Comparison of ENCODE assay signal across 8 cellular contexts in the genomic region with DNA sequence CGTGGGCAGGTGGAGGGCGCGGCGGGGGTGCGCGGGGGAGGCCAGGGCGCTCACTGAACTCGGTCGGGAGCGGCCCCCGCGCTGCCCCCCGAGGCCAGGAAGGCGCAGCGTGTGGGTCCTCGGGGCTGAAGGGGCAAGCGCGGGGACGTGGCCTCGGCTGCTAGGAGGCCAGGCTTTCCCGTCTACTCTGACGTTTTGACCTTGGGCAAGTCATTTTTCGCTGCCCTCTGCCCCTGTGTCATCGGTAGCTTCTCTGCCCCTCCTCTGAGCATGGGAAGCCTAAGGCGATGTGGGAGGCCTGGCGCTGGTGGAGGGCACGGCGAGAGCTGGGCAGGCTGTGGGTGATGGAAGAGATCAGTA. TPM values are rescaled to one million over a fixed set of nuclear protein-coding genes. Genes with fewer than 3 reads are reported as not detected.
DNase-seq lines count a peak whose midpoint lies in the region; ATAC-seq and TF ChIP-seq lines count a peak whose summit lies in the region.

No MANE protein-coding gene starts in this region.

- peaks cover 71% of the 10 kb centered on the region for H3K79me2 ChIP-seq in Loucy (ENCODE audit: insufficient read depth, low read length)

- peaks cover 47% of the 10 kb centered on the region for H4K20me1 ChIP-seq in Loucy (ENCODE audit: insufficient read depth, low read length, poor library complexity, severe bottlenecking)

- H3K4me1 ChIP-seq in Loucy (ENCODE audit: insufficient read depth, low read length, poor library complexity, severe bottlenecking): peaks cover 45% of the 10 kb centered on the region
- peaks cover 31% of the 10 kb centered on the region for H3K4me1 ChIP-seq in adipocyte (ENCODE audit: control insufficient read depth, insufficient read depth, low read length)

- H3K27me3 ChIP-seq in Loucy (ENCODE audit: insufficient read depth, low read length, poor library complexity, severe bottlenecking) (no peaks in the 10 kb centered on the region), adipocyte (replicated peaks; ENCODE audit: control insufficient read depth, insufficient read depth, low read length) (no peaks in the 10 kb centered on the region)

- peaks cover 1% of the 10 kb centered on the region; the same call in 1 of the 2 replicates for H3K36me3 ChIP-seq in Loucy (ENCODE audit: insufficient read depth, low read length)
- peaks cover 30% of the 10 kb centered on the region for H3K36me3 ChIP-seq in adipocyte (ENCODE audit: control insufficient read depth, insufficient read depth, low read length, severe bottlenecking)

- H3K9me2 ChIP-seq in Loucy (replicated peaks; ENCODE audit: low read depth, low read length): no peaks in the 10 kb centered on the region

- no peaks in the 10 kb centered on the region for H3F3A ChIP-seq in Loucy (ENCODE audit: low read depth)

- H3K9me3 Mint-ChIP-seq in Calu3 (ENCODE audit: low read depth, unreplicated experiment): peaks cover under 1% of the 10 kb centered on the region

- TF ChIP-seq CTCF in Calu3 (IDR thresholded peaks at IDR 0.05; ENCODE audit: unreplicated experiment) (no peak), Loucy (conservative IDR thresholded peaks at IDR 0.05; ENCODE audit: low read length) (no peak)

- intact Hi-C loops in Calu3 (cut with micrococcal nuclease; ENCODE audit: unreplicated experiment): no loop called here

- H3K36me3 Mint-ChIP-seq in Calu3 (ENCODE audit: insufficient read depth, unreplicated experiment): peaks cover 45% of the 10 kb centered on the region

- no peak overlapping the region; the same call in 1 of the 2 replicates for H2AFZ ChIP-seq in Loucy (ENCODE audit: low read length)

- peak; percentile 11 for DNase-seq in Calu3
- DNase-seq in adipocyte (ENCODE audit: low read depth): peak; percentile 60
- DNase-seq in islet precursor cell: peak; percentile 62
- DNase-seq in stimulated activated CD4-positive, alpha-beta T cell treated with anti-CD3 and anti-CD28 coated beads, TNF-alpha, amount 100 ng/mL, for 48 hours (ENCODE audit: low read depth in 3 of 3): peak in 2 of 3 donors; percentile 8 to 15
- no peak for DNase-seq in GDM1 (lab: John Stamatoyannopoulos, UW)

- CTCF ChIA-PET in Calu3 (lab: Charles Lee): interaction anchor here (0.7 to 1.4 kb wide), 4 partner anchors 13 to 196 kb away, joined by 4 to 5 read pairs (median 4); no protein-coding TSS in a partner anchor

- no peaks in the 10 kb centered on the region for H3K27me3 Mint-ChIP-seq in Calu3 (ENCODE audit: unreplicated experiment)

- ATAC-seq in GM21717 (IDR thresholded peaks at IDR 0.05; ENCODE audit: unreplicated experiment) (peak; percentile 4), esophagus mucosa (no peak)

- H3K4me2 ChIP-seq in Loucy (ENCODE audit: low read depth, low read length, poor library complexity, severe bottlenecking): peak overlapping the region; percentile 92

- H3K4me3 ChIP-seq in Loucy (ENCODE audit: low read length, poor library complexity, severe bottlenecking) (peak overlapping the region; percentile 86), adipocyte (ENCODE audit: low read length) (peak overlapping the region; percentile 84)

- peak overlapping the region; percentile 88 for H3K9ac ChIP-seq in Loucy (ENCODE audit: low read depth, low read length, poor library complexity, severe bottlenecking)
- peak overlapping the region; percentile 82 for H3K9ac ChIP-seq in adipocyte (ENCODE audit: low read length)

- H3K9me3 ChIP-seq in Loucy (ENCODE audit: insufficient read depth, low read depth, low read length): no peaks in the 10 kb centered on the region
- no peaks in the 10 kb centered on the region for H3K9me3 ChIP-seq in adipocyte (ENCODE audit: control insufficient read depth, low read length)

- peaks cover 41% of the 10 kb centered on the region for H3K4me1 Mint-ChIP-seq in Calu3 (ENCODE audit: low read depth, unreplicated experiment)

- peak overlapping the region; percentile 82 for H3K4me3 Mint-ChIP-seq in Calu3 (ENCODE audit: low read depth, unreplicated experiment)

- peak overlapping the region; percentile 81 for H3K27ac Mint-ChIP-seq in Calu3 (ENCODE audit: unreplicated experiment)

- no TSS peak for BruUV-seq in Calu3 (replicated peaks; lab: Mats Ljungman, UMichigan)

RNA-seq across cellular contexts. Expression of gene FBH1, which starts 0.5 kb away (rescaled TPM):
- 77.3 and 79.4 TPM in 2 replicates for total RNA-seq in Calu3 (2022)
- total RNA-seq in esophagus mucosa: 35.3 TPM

RNA-seq across cellular contexts. Expression of gene ANKRD16, which starts 0.8 kb away (rescaled TPM):
- total RNA-seq in Calu3 (2022): 7.7 and 8.7 TPM in 2 replicates
- 5.2 TPM for total RNA-seq in esophagus mucosa
